ENCODE assay signal across 10 cellular contexts in the genomic region with DNA sequence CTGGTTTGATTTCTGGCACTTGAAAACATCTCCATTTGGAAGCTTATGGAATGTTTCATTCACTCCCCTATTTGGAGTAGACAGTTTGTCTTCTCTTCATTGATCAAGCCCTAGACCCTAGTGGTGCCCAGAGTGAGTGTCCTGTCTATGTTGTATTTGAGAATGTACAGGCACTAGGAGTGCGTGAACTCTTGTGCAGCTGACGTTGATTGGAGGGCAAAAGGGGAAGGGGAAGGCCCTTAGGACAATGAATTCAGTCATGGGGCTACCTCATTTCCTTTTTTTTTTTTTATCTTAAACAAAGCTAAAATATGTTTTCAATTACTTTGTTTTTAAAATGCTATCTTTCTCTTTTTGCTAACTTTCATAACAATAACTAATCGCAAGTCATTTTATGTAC.
DNase-seq lines count a peak whose midpoint lies in the region; ATAC-seq and TF ChIP-seq lines count a peak whose summit lies in the region.
"Had no signal": no experiment of that assay in that cellular context is flagged by ENCODE, and none has a peak within 500 bp of the region (broad histone marks: within the 10 kb centered on the region; RNA-seq: fewer than 3 reads in every experiment).

No MANE protein-coding gene starts in this region.

- intact Hi-C loops in activated naive CD4-positive, alpha-beta T cell treated with anti-CD3 and anti-CD28 coated beads for 36 hours (cut with micrococcal nuclease): loop anchor here (10.0 kb wide), 1 partner anchor 801 kb away; the partner anchor contains the start of gene PDCD4

- H3K27ac Mint-ChIP-seq in activated naive CD4-positive, alpha-beta T cell treated with anti-CD3 and anti-CD28 coated beads for 36 hours: peak overlapping the region; percentile 70
- H3K27ac Mint-ChIP-seq in T-cell: peak overlapping the region; percentile 89 to 91

- peak in 1 of 2 donors; percentile 28 for TF ChIP-seq EP300 in tibial nerve (IDR thresholded peaks at IDR 0.05)

- 28 to 32% methylated on average over 3 of the region's 3 CpGs for WGBS in tibial nerve, 2 donors

- H3K27me3 ChIP-seq in right atrium auricular region (no peaks in the 10 kb centered on the region), tibial nerve (no peaks in the 10 kb centered on the region)

- H3K4me3 ChIP-seq in right atrium auricular region (no peak overlapping the region), tibial nerve (no peak overlapping the region)

- H3K9me3 Mint-ChIP-seq in activated naive CD4-positive, alpha-beta T cell treated with anti-CD3 and anti-CD28 coated beads for 36 hours: no peaks in the 10 kb centered on the region
- H3K9me3 Mint-ChIP-seq in T-cell: no peaks in the 10 kb centered on the region

- DNase-seq in activated naive CD4-positive, alpha-beta T cell treated with anti-CD3 and anti-CD28 coated beads for 36 hours: peak; percentile 66
- DNase-seq in activated naive CD4-positive, alpha-beta T cell treated with anti-CD3 and anti-CD28 coated beads, Interleukin-2, amount 50 U/mL, for 16 hours: no peak
- DNase-seq in T-cell (peak in 1 of 34 experiments; percentile 15), right atrium auricular region (ENCODE audit: low spot score) (no peak), tibial nerve (ENCODE audit: low spot score in 2 of 2) (no peak), HPDE6-E6E7 (ENCODE audit: extremely low spot score) (no peak)
- DNase-seq: NCI-H1436 treated with DMSO at 0.1 percent for 48 hours had no signal

- H3K4me3 Mint-ChIP-seq in activated naive CD4-positive, alpha-beta T cell treated with anti-CD3 and anti-CD28 coated beads for 36 hours: peak overlapping the region; percentile 17
- H3K4me3 Mint-ChIP-seq in T-cell: peak overlapping the region in 1 of 3 donors; percentile 57

- H3K4me1 ChIP-seq in right atrium auricular region: peaks cover 0 to 93% of the 10 kb centered on the region in 2 donors
- H3K4me1 ChIP-seq in tibial nerve: peaks cover 0 to 98% (median 72%) of the 10 kb centered on the region in 4 donors

- no peaks in the 10 kb centered on the region for H3K27me3 Mint-ChIP-seq in activated naive CD4-positive, alpha-beta T cell treated with anti-CD3 and anti-CD28 coated beads for 36 hours (ENCODE audit: low read depth)
- H3K27me3 Mint-ChIP-seq in T-cell: no peaks in the 10 kb centered on the region

- H3K36me3 ChIP-seq in right atrium auricular region (no peaks in the 10 kb centered on the region), tibial nerve (no peaks in the 10 kb centered on the region)

- no peaks in the 10 kb centered on the region for H3K9me3 ChIP-seq in right atrium auricular region
- no peaks in the 10 kb centered on the region for H3K9me3 ChIP-seq in tibial nerve

- H3K36me3 Mint-ChIP-seq in activated naive CD4-positive, alpha-beta T cell treated with anti-CD3 and anti-CD28 coated beads for 36 hours (ENCODE audit: low read depth): no peaks in the 10 kb centered on the region
- H3K36me3 Mint-ChIP-seq in T-cell: no peaks in the 10 kb centered on the region

- CTCF ChIA-PET in activated naive CD4-positive, alpha-beta T cell treated with anti-CD3 and anti-CD28 coated beads for 36 hours (lab: Charles Lee): interaction anchor here (0.7 to 1.9 kb wide), 5 partner anchors 17 to 190 kb away, joined by 3 to 5 read pairs (median 4); no protein-coding TSS in a partner anchor
- CTCF ChIA-PET in T-cell (lab: Charles Lee): interaction anchor here (0.5 to 1.3 kb wide), 8 partner anchors 11 to 279 kb away, joined by 3 to 4 read pairs (median 3); no protein-coding TSS in a partner anchor

- H3K4me1 Mint-ChIP-seq in activated naive CD4-positive, alpha-beta T cell treated with anti-CD3 and anti-CD28 coated beads for 36 hours (ENCODE audit: low read depth): peaks cover 83% of the 10 kb centered on the region
- peaks cover 88 to 97% (median 91%) of the 10 kb centered on the region in 3 donors for H3K4me1 Mint-ChIP-seq in T-cell

- no peak for ATAC-seq in T-cell (replicated peaks in 1 of 4)
- no peak for ATAC-seq in GM21737 (IDR thresholded peaks at IDR 0.05; ENCODE audit: unreplicated experiment)
- ATAC-seq in HG02885 (IDR thresholded peaks at IDR 0.05; ENCODE audit: poor library complexity, unreplicated experiment): no peak

- H3K27ac ChIP-seq in right atrium auricular region (peak overlapping the region; percentile 71 to 85), tibial nerve (peak overlapping the region; percentile 12 to 94 (median 86))
- H3K27ac ChIP-seq: C4-2B had no signal

- TF ChIP-seq CTCF in right atrium auricular region (IDR thresholded peaks at IDR 0.05) (no peak), tibial nerve (IDR thresholded peaks at IDR 0.05) (no peak)

- TF ChIP-seq POLR2A in tibial nerve (IDR thresholded peaks at IDR 0.05): no peak

- POLR2A ChIA-PET in T-cell (lab: Charles Lee): interaction anchor here (0.5 to 0.7 kb wide), 8 partner anchors 13 to 821 kb away, joined by 3 to 7 read pairs (median 3); no protein-coding TSS in a partner anchor
